ENCODE assay signal across 1 cellular context in the genomic region with DNA sequence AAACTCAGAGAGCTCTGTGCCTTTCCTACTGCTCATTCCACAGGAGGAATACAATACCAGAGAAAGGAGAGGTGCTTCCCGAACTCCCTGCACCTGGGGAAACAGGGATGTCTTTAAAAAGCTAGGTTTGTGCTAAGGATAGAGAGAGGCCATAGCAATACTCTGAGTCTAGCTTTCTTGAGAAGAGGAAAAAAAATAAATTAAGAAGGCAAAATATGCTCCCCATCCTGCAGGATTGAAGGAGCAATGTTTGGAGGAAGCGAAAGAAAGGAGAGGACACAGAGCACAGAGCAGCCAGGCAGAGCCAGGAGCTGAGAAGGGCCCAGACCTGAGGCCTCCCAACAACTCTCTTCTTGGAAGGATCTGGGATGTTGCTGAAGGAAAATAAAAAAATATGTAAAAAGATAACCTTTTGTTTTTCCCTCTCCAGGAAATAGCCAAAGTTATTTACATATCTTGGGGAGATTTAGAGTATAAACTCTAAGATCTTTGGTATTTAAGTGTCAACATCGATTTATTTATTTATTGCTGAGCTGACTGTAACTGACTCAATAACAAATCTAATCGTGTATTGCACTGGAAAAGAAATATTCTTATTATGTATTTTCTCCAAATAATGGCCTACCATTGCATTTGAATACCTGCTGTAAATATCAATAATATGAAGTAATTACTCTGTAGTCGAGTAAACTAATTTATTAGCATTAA.
TF ChIP-seq lines count a peak whose summit lies in the region.

No MANE protein-coding gene starts in this region.

TF ChIP-seq in A549, 52 proteins besides CTCF, POLR2A, EP300 and RAD21 (continued from another document):
- TF ChIP-seq, protein P1, sequence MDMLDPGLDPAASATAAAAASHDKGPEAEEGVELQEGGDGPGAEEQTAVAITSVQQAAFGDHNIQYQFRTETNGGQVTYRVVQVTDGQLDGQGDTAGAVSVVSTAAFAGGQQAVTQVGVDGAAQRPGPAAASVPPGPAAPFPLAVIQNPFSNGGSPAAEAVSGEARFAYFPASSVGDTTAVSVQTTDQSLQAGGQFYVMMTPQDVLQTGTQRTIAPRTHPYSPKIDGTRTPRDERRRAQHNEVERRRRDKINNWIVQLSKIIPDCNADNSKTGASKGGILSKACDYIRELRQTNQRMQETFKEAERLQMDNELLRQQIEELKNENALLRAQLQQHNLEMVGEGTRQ (IDR thresholded peaks at IDR 0.05), result no peak
